ENCODE assay signal across 8 cellular contexts in genomic region chr17:42833771-42834422, GRCh38. TPM values are rescaled to one million over a fixed set of nuclear protein-coding genes. Genes with fewer than 3 reads are reported as not detected.
DNase-seq lines count a peak whose midpoint lies in the region; TF ChIP-seq lines count a peak whose summit lies in the region.

No MANE protein-coding gene starts in this region.

- no peak overlapping the region for H2BK15ac ChIP-seq in neuronal stem cell (ENCODE audit: low read length)

- peak overlapping the region; percentile 95 for H3K9ac ChIP-seq in OCI-LY1 (ENCODE audit: low read length)
- H3K9ac ChIP-seq in neuronal stem cell (ENCODE audit: low read depth, low read length, poor library complexity) = peak overlapping the region; percentile 90

- no peak overlapping the region for H4K91ac ChIP-seq in neuronal stem cell (ENCODE audit: low read depth, low read length, poor library complexity)

- H3K27me3 ChIP-seq in OCI-LY1 (ENCODE audit: insufficient read depth, low read length) (no peaks in the 10 kb centered on the region), neuronal stem cell (ENCODE audit: control insufficient read depth in 3 of 3, insufficient read depth in 3 of 3, low read depth in 1 of 3, low read length in 3 of 3) (no peaks in the 10 kb centered on the region)

- H3F3A ChIP-seq in OCI-LY1 (ENCODE audit: insufficient read depth, low read length) = no peaks in the 10 kb centered on the region

- H3K27ac ChIP-seq in OCI-LY1 (ENCODE audit: low read depth, low read length, poor library complexity, severe bottlenecking) (peak overlapping the region; percentile 47), neuronal stem cell (replicated peaks; ENCODE audit: low read length) (no peak overlapping the region)

- no peak overlapping the region for H2BK5ac ChIP-seq in neuronal stem cell (ENCODE audit: low read length)

- H3K36me3 ChIP-seq in OCI-LY1 (ENCODE audit: insufficient read depth, low read length) (peaks cover 44% of the 10 kb centered on the region), neuronal stem cell (replicated peaks in 1 of 2; ENCODE audit: control insufficient read depth in 2 of 2, insufficient read depth in 2 of 2, low read length in 2 of 2) (peaks cover 25 to 42% of the 10 kb centered on the region in 2 donors)

- no peak overlapping the region for H2BK12ac ChIP-seq in neuronal stem cell (ENCODE audit: low read length)

- H3K18ac ChIP-seq in neuronal stem cell (ENCODE audit: low read length) = no peak overlapping the region

- H2BK120ac ChIP-seq in neuronal stem cell (ENCODE audit: low read depth, low read length) = no peak overlapping the region

- no peaks in the 10 kb centered on the region for H3K9me2 ChIP-seq in OCI-LY1 (ENCODE audit: low read depth, low read length)

- peak overlapping the region; percentile 93 for H3K4me2 ChIP-seq in OCI-LY1 (ENCODE audit: low read length)
- H3K4me2 ChIP-seq in neuronal stem cell (ENCODE audit: insufficient read depth, low read length, poor library complexity, severe bottlenecking) = peak overlapping the region; percentile 98

- H3K23ac ChIP-seq in neuronal stem cell (ENCODE audit: low read depth, low read length, poor library complexity) = peak overlapping the region; percentile 99

- no CpG with 5 or more reads among the region's 18 CpGs for WGBS in neuronal stem cell (ENCODE audit: extremely low coverage in 2 of 2, insufficient read length in 2 of 2, insufficient replicate concordance in 1 of 2), 2 donors

- H3K9me3 ChIP-seq in OCI-LY1 (ENCODE audit: low read length) (no peaks in the 10 kb centered on the region), neuronal stem cell (replicated peaks in 1 of 2; ENCODE audit: control insufficient read depth in 2 of 2, insufficient read depth in 1 of 2, low read depth in 1 of 2, low read length in 2 of 2) (no peaks in the 10 kb centered on the region)

- DNase-seq in DMS 273 (lab: John Stamatoyannopoulos, UW; ENCODE audit: unreplicated experiment) (peak; percentile 67), DMS 273 treated with DMSO at 0.1 percent for 48 hours (lab: John Stamatoyannopoulos, UW) (no peak), epithelial cell of esophagus (ENCODE audit: low read depth) (no peak), neuronal stem cell (ENCODE audit: low spot score) (no peak), SHP77 (lab: John Stamatoyannopoulos, UW) (no peak), NCI-H128 (lab: John Stamatoyannopoulos, UW; ENCODE audit: unreplicated experiment) (no peak), medulla oblongata (ENCODE audit: extremely low spot score) (no peak)

- H2AFZ ChIP-seq in OCI-LY1 (ENCODE audit: low read length) = no peak overlapping the region
- peak overlapping the region; percentile 82 for H2AFZ ChIP-seq in neuronal stem cell (ENCODE audit: low read length)

- peaks cover 21% of the 10 kb centered on the region for H3K4me1 ChIP-seq in OCI-LY1 (ENCODE audit: insufficient read depth, low read length, severe bottlenecking)
- H3K4me1 ChIP-seq in neuronal stem cell (ENCODE audit: control insufficient read depth in 2 of 2, insufficient read depth in 1 of 2, low read depth in 1 of 2, low read length in 2 of 2) = peaks cover 4% of the 10 kb centered on the region in 2 donors

- peaks cover 18% of the 10 kb centered on the region for H3K79me2 ChIP-seq in OCI-LY1 (ENCODE audit: insufficient read depth, low read length)

- peak overlapping the region; percentile 48 for H3K14ac ChIP-seq in neuronal stem cell (ENCODE audit: low read length)

- peaks cover 6% of the 10 kb centered on the region for H3K79me1 ChIP-seq in neuronal stem cell (ENCODE audit: low read depth, low read length)

- no peak overlapping the region for H3K4ac ChIP-seq in neuronal stem cell (ENCODE audit: low read length)

- H4K8ac ChIP-seq in neuronal stem cell (ENCODE audit: low read depth, low read length) = no peak overlapping the region

- H3K4me3 ChIP-seq in OCI-LY1 (ENCODE audit: low read depth, low read length, poor library complexity, severe bottlenecking) (peak overlapping the region; percentile 87), epithelial cell of esophagus (ENCODE audit: low read length) (peak overlapping the region; percentile 97), neuronal stem cell (ENCODE audit: low read length in 2 of 2) (peak overlapping the region; percentile 58 to 89)

- H2AK5ac ChIP-seq in neuronal stem cell (ENCODE audit: low read depth, low read length) = peak overlapping the region; percentile 25

- H4K20me1 ChIP-seq in OCI-LY1 (ENCODE audit: insufficient read depth, low read length) = no peaks in the 10 kb centered on the region

- TF ChIP-seq CTCF in OCI-LY1 (IDR thresholded peaks at IDR 0.05; ENCODE audit: low read length) (no peak), epithelial cell of esophagus (IDR thresholded peaks at IDR 0.05; ENCODE audit: insufficient read depth, low read depth, low read length, missing control alignments) (no peak)

RNA-seq across cellular contexts. Expression of gene PSME3, which starts 0.7 kb away (rescaled TPM):
- polyA plus RNA-seq in neuronal stem cell (2013, experiment 1 of 2) = 84.7 TPM
- polyA plus RNA-seq in neuronal stem cell (2013, experiment 2 of 2) = 84.5 TPM

RNA-seq across cellular contexts. Expression of gene BECN1, which starts 9.8 kb away (rescaled TPM):
- polyA plus RNA-seq in neuronal stem cell (2013, experiment 1 of 2) = 28.8 TPM
- 27.6 TPM for polyA plus RNA-seq in neuronal stem cell (2013, experiment 2 of 2)

RNA-seq across cellular contexts. Expression of gene AOC2, which starts 10.5 kb away (rescaled TPM):
- polyA plus RNA-seq in neuronal stem cell (2013, experiment 1 of 2) = 1.5 TPM
- polyA plus RNA-seq in neuronal stem cell (2013, experiment 2 of 2) = 1.7 TPM

RNA-seq across cellular contexts. Expression of gene AOC3, which starts 17.1 kb away (rescaled TPM):
- 1.4 TPM for polyA plus RNA-seq in neuronal stem cell (2013, experiment 1 of 2)
- 1.5 TPM for polyA plus RNA-seq in neuronal stem cell (2013, experiment 2 of 2)

RNA-seq across cellular contexts. Expression of gene CNTD1, which starts 35.2 kb away (rescaled TPM):
- polyA plus RNA-seq in neuronal stem cell (2013, experiment 1 of 2) = 0.08 TPM
- polyA plus RNA-seq in neuronal stem cell (2013, experiment 2 of 2) = 0.32 TPM
